8 cellular contexts compared by ENCODE assay signal in genomic region chr22:36454916-36455570, GRCh38. TPM values are rescaled to one million over a fixed set of nuclear protein-coding genes. Genes with fewer than 3 reads are reported as not detected.
DNase-seq lines count a peak whose midpoint lies in the region; ATAC-seq and TF ChIP-seq lines count a peak whose summit lies in the region.

No MANE protein-coding gene starts in this region.

- H3K9ac ChIP-seq in endodermal cell (ENCODE audit: extremely low read depth, low read length, poor library complexity, severe bottlenecking) = peak overlapping the region; percentile 51

- no peaks in the 10 kb centered on the region for H3K9me3 Mint-ChIP-seq in endodermal cell
- H3K9me3 Mint-ChIP-seq in mesothelial cell of epicardium = no peaks in the 10 kb centered on the region

- H3K36me3 ChIP-seq in endodermal cell (ENCODE audit: control insufficient read depth, insufficient read depth, low read length) = no peaks in the 10 kb centered on the region

- peak overlapping the region; percentile 7 for H3K27ac ChIP-seq in endodermal cell (ENCODE audit: low read depth, low read length)

- WGBS in endodermal cell (ENCODE audit: insufficient coverage in 1 of 2, insufficient read length in 1 of 2), 2 experiments = 2 to 4% methylated on average over 11 to 61 of the region's 61 CpGs

- H3K27ac Mint-ChIP-seq in endodermal cell (peak overlapping the region; percentile 32), mesothelial cell of epicardium (peak overlapping the region; percentile 94)

- H3K27me3 ChIP-seq in endodermal cell (ENCODE audit: control insufficient read depth, insufficient read depth, low read length, poor library complexity, severe bottlenecking) = no peaks in the 10 kb centered on the region

- H3K36me3 Mint-ChIP-seq in endodermal cell (ENCODE audit: low read depth) = no peaks in the 10 kb centered on the region
- H3K36me3 Mint-ChIP-seq in mesothelial cell of epicardium = no peaks in the 10 kb centered on the region

- H3K9me3 ChIP-seq in endodermal cell (ENCODE audit: control insufficient read depth, low read length) = no peaks in the 10 kb centered on the region

- ATAC-seq in GM19035 (IDR thresholded peaks at IDR 0.05; ENCODE audit: unreplicated experiment) (peak; percentile 58), HG03469 (IDR thresholded peaks at IDR 0.05; ENCODE audit: unreplicated experiment) (peak; percentile 52)

- H3K27me3 Mint-ChIP-seq in endodermal cell (ENCODE audit: insufficient read depth) (no peaks in the 10 kb centered on the region), mesothelial cell of epicardium (ENCODE audit: low read depth) (no peaks in the 10 kb centered on the region)

- H3K4me1 Mint-ChIP-seq in endodermal cell = peaks cover 10% of the 10 kb centered on the region
- peaks cover 23% of the 10 kb centered on the region for H3K4me1 Mint-ChIP-seq in mesothelial cell of epicardium

- DNase-seq in AG08395 (ENCODE audit: low spot score) (peak; percentile 83), endodermal cell (peak; percentile 98), mesothelial cell of epicardium (ENCODE audit: low spot score in 2 of 2, unreplicated experiment in 2 of 2) (peak; percentile 88 to 95)
- peak; percentile 92 for DNase-seq in NK-92 treated with Interleukin-12 subunit alpha and Interleukin-12 subunit beta, amount 100 ng/mL, for 24 hours (lab: John Stamatoyannopoulos, UW)
- DNase-seq in activated CD8-positive, alpha-beta memory T cell treated with anti-CD3 and anti-CD28 coated beads, Interleukin-2, amount 50 U/mL, for 4 hours = peak; percentile 97
- DNase-seq in stimulated activated CD8-positive, alpha-beta memory T cell treated with anti-CD3 and anti-CD28 coated beads, Interleukin-15, amount 100 ng/mL, for 24 hours (ENCODE audit: low read depth) = peak; percentile 88

- TF ChIP-seq CTCF in endodermal cell (conservative IDR thresholded peaks at IDR 0.05) (no peak), mesothelial cell of epicardium (IDR thresholded peaks at IDR 0.05; ENCODE audit: unreplicated experiment) (no peak)

- peaks cover 4% of the 10 kb centered on the region for H3K4me1 ChIP-seq in endodermal cell (ENCODE audit: control insufficient read depth, insufficient read depth, low read length)

- peak overlapping the region; percentile 51 for H3K4me3 Mint-ChIP-seq in endodermal cell
- peak overlapping the region; percentile 53 for H3K4me3 Mint-ChIP-seq in mesothelial cell of epicardium

- peak overlapping the region; percentile 76 for H3K4me3 ChIP-seq in endodermal cell (ENCODE audit: low read length)

RNA-seq across cellular contexts. Expression of gene TXN2, which starts 26.4 kb away (rescaled TPM):
- total RNA-seq in endodermal cell = 10 to 100 TPM; 52.9 to 53.9 TPM
- 69.6 TPM for polyA plus RNA-seq in endodermal cell (2013, experiment 1 of 2)
- polyA plus RNA-seq in endodermal cell (2013, experiment 2 of 2) = 65.8 TPM
- 54.9 to 64.1 TPM (median 59.1 TPM) in 3 replicates for total RNA-seq in mesothelial cell of epicardium

RNA-seq across cellular contexts. Expression of gene FOXRED2, which starts 51.8 kb away (rescaled TPM):
- 10 to 100 TPM; 28.3 to 33.3 TPM for total RNA-seq in endodermal cell
- 18.0 TPM for polyA plus RNA-seq in endodermal cell (2013, experiment 1 of 2)
- polyA plus RNA-seq in endodermal cell (2013, experiment 2 of 2) = 17.1 TPM
- total RNA-seq in mesothelial cell of epicardium = 39.8 to 43.9 TPM (median 39.9 TPM) in 3 replicates

Comparison
In these comparisons a context has a peak if more than half of its experiments do, and no peak if none do; other contexts are left out.
1. Peak in every context shown above with its lines: DNase-seq, ATAC-seq, H3K4me3 ChIP-seq and H3K27ac ChIP-seq.